ENCODE assay signal across 1 cellular context in the genomic region with DNA sequence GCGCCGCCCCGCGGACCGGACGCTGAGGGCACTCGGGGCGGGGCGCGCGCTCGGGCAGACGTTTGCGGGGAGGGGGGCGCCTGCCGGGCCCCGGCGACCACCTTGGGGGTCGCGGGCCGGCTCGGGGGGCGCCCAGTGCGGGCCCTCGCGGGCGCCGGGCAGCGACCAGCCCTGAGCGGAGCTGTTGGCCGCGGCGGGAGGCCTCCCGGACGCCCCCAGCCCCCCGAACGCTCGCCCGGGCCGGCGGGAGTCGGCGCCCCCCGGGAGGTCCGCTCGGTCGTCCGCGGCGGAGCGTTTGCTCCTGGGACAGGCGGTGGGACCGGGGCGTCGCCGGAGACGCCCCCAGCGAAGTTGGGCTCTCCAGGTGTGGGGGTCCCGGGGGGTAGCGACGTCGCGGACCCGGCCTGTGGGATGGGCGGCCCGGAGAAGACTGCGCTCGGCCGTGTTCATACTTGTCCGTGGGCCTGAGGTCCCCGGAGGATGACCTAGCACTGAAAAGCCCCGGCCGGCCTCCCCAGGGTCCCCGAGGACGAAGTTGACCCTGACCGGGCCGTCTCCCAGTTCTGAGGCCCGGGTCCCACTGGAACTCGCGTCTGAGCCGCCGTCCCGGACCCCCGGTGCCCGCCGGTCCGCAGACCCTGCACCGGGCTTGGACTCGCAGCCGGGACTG.
TF ChIP-seq lines count a peak whose summit lies in the region.

No MANE protein-coding gene starts in this region.

TF ChIP-seq in endothelial cell of umbilical vein, 7 proteins besides CTCF, POLR2A, EP300 and RAD21:
- TF ChIP-seq GATA2 (IDR thresholded peaks at IDR 0.05; ENCODE audit: insufficient read depth, insufficient read length, low read depth, low read length): no peak
- TF ChIP-seq MYC (IDR thresholded peaks at IDR 0.05; ENCODE audit: low read depth, low read length): no peak
- no peak for TF ChIP-seq JUN (IDR thresholded peaks at IDR 0.05; ENCODE audit: borderline replicate concordance, insufficient read depth, insufficient read length, low read depth)
- TF ChIP-seq EZH2 (IDR thresholded peaks at IDR 0.05; ENCODE audit: borderline replicate concordance, low read depth, low read length, severe bottlenecking): no peak
- TF ChIP-seq MAX (IDR thresholded peaks at IDR 0.05; ENCODE audit: insufficient read depth, insufficient read length): no peak
- TF ChIP-seq FOS (IDR thresholded peaks at IDR 0.05; ENCODE audit: borderline replicate concordance, insufficient read depth, low read length): no peak
- no peak for TF ChIP-seq POLR2AphosphoS5 (IDR thresholded peaks at IDR 0.05; ENCODE audit: insufficient read depth, low read depth, low read length)
